In the genomic region with DNA sequence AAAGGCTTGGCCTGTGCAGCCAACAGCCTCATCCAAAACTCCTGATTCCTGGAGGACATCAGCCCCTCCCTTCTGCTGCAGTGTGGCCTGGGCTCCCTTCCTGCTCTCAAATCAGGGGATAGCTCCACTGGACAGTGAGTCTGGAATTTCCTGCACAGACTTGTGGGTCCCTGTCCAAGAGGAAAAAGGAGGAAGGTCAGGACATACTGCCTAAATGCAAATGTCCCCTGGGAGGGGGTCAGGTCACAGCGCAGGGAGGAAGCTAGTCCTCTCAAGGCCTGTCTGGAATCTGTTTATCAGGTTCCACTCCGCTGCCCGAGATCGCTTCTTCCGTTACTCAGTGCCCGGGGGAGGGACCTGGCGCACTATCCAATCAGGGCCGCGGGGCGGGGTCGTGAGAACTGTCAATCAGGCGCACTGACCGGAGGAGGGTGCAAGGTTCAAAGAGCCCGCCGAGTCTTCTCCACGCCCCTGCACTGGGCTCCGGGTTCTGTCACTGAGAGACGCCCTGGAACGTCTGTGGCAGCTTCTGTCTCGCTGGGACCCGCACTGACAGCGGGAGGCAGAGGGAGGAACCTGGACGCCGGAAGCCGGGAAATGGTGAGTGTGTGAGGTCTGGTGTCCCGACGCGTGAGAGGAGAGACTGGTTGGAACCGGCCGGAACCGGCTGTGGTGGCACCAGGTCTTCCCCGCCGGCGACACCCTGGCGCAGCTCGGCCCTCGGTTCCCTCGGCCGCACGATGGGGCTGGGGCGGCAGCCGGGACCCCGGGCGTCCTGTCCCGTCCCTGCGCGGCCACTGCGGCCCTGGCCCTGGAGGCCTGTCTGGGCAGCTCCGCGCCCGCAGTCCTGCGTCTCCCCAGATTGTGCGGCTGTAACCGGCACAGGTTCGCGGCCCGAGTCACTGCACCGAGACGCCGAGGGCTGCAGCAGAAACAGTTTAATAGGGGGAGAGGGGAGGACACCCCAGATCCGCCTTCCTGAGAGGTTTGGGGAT, we compare ENCODE assay signal across 1 cellular context.
A peak's percentile ranks its signal among the peaks of the same experiment; 100 is the strongest.
TF ChIP-seq lines count a peak whose summit lies in the region.

A gene (plus strand): TSS at position 404 of the 995 bp plus-strand sequence. CDS start 194 bp downstream, at position 598.

TF ChIP-seq in K562, 482 proteins besides CTCF, POLR2A, EP300 and RAD21 (continued from another document and continues in another):
- TF ChIP-seq, protein P1, sequence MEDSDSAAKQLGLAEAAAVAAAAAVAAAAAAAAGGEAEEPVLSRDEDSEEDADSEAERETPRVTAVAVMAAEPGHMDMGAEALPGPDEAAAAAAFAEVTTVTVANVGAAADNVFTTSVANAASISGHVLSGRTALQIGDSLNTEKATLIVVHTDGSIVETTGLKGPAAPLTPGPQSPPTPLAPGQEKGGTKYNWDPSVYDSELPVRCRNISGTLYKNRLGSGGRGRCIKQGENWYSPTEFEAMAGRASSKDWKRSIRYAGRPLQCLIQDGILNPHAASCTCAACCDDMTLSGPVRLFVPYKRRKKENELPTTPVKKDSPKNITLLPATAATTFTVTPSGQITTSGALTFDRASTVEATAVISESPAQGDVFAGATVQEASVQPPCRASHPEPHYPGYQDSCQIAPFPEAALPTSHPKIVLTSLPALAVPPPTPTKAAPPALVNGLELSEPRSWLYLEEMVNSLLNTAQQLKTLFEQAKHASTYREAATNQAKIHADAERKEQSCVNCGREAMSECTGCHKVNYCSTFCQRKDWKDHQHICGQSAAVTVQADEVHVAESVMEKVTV (CRISPR knock-in tag; IDR thresholded peaks at IDR 0.05) = no peak
- peak; percentile 50 to 79; a peak in 3 of 4 replicates for TF ChIP-seq MAZ (CRISPR knock-in tag; conservative IDR thresholded peaks at IDR 0.05 in 1 of 2, IDR thresholded peaks at IDR 0.05 in 1 of 2)
- 0 out of 2 replicates have a peak, but pooled peaks have one; percentile 12 for TF ChIP-seq JUN (IDR thresholded peaks at IDR 0.05; ENCODE audit: borderline replicate concordance, low read depth, low read length)
- TF ChIP-seq JUN (CRISPR knock-in tag; IDR thresholded peaks at IDR 0.05; ENCODE audit: borderline replicate concordance) = 0 out of 2 replicates have a peak, but pooled peaks have one; percentile 2
- TF ChIP-seq ZNF75A (CRISPR knock-in tag; IDR thresholded peaks at IDR 0.05) = no peak
- TF ChIP-seq, protein P2, sequence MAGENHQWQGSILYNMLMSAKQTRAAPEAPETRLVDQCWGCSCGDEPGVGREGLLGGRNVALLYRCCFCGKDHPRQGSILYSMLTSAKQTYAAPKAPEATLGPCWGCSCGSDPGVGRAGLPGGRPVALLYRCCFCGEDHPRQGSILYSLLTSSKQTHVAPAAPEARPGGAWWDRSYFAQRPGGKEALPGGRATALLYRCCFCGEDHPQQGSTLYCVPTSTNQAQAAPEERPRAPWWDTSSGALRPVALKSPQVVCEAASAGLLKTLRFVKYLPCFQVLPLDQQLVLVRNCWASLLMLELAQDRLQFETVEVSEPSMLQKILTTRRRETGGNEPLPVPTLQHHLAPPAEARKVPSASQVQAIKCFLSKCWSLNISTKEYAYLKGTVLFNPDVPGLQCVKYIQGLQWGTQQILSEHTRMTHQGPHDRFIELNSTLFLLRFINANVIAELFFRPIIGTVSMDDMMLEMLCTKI (IDR thresholded peaks at IDR 0.05; ENCODE audit: partially characterized antibody) = no peak
- TF ChIP-seq NFYB (IDR thresholded peaks at IDR 0.05; ENCODE audit: extremely low read depth, insufficient read length) = peak; percentile 98
- no peak for TF ChIP-seq PPARD (CRISPR knock-in tag; IDR thresholded peaks at IDR 0.05)
- no peak for TF ChIP-seq ZNF165 (CRISPR knock-in tag; IDR thresholded peaks at IDR 0.05; ENCODE audit: borderline replicate concordance)
- no peak for TF ChIP-seq NR3C1 (CRISPR knock-in tag; IDR thresholded peaks at IDR 0.05)
- TF ChIP-seq ZNF561 (CRISPR knock-in tag; conservative IDR thresholded peaks at IDR 0.05) = no peak
- peak; percentile 74 for TF ChIP-seq NR2C1 (IDR thresholded peaks at IDR 0.05)
- peak; percentile 47 for TF ChIP-seq NR2C1 (tag; IDR thresholded peaks at IDR 0.05)
- no peak for TF ChIP-seq RAD51 (IDR thresholded peaks at IDR 0.05; ENCODE audit: borderline replicate concordance, low read depth)
- no peak for TF ChIP-seq SMAD1 (IDR thresholded peaks at IDR 0.05; ENCODE audit: low read depth, low read length, partially characterized antibody)
- TF ChIP-seq, protein P3, sequence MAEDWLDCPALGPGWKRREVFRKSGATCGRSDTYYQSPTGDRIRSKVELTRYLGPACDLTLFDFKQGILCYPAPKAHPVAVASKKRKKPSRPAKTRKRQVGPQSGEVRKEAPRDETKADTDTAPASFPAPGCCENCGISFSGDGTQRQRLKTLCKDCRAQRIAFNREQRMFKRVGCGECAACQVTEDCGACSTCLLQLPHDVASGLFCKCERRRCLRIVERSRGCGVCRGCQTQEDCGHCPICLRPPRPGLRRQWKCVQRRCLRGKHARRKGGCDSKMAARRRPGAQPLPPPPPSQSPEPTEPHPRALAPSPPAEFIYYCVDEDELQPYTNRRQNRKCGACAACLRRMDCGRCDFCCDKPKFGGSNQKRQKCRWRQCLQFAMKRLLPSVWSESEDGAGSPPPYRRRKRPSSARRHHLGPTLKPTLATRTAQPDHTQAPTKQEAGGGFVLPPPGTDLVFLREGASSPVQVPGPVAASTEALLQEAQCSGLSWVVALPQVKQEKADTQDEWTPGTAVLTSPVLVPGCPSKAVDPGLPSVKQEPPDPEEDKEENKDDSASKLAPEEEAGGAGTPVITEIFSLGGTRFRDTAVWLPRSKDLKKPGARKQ (CRISPR knock-in tag; IDR thresholded peaks at IDR 0.05) = no peak
- peak; percentile 56 for TF ChIP-seq SP2 (IDR thresholded peaks at IDR 0.05; ENCODE audit: extremely low read depth, low read depth, low read length, poor library complexity, severe bottlenecking)
- TF ChIP-seq, protein P4, sequence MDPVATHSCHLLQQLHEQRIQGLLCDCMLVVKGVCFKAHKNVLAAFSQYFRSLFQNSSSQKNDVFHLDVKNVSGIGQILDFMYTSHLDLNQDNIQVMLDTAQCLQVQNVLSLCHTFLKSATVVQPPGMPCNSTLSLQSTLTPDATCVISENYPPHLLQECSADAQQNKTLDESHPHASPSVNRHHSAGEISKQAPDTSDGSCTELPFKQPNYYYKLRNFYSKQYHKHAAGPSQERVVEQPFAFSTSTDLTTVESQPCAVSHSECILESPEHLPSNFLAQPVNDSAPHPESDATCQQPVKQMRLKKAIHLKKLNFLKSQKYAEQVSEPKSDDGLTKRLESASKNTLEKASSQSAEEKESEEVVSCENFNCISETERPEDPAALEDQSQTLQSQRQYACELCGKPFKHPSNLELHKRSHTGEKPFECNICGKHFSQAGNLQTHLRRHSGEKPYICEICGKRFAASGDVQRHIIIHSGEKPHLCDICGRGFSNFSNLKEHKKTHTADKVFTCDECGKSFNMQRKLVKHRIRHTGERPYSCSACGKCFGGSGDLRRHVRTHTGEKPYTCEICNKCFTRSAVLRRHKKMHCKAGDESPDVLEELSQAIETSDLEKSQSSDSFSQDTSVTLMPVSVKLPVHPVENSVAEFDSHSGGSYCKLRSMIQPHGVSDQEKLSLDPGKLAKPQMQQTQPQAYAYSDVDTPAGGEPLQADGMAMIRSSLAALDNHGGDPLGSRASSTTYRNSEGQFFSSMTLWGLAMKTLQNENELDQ (CRISPR knock-in tag; IDR thresholded peaks at IDR 0.05; ENCODE audit: borderline replicate concordance) = no peak
- no peak for TF ChIP-seq ATF1 (CRISPR knock-in tag; IDR thresholded peaks at IDR 0.05)
- peak; percentile 60 for TF ChIP-seq ATF1 (tag; IDR thresholded peaks at IDR 0.05)
- TF ChIP-seq, protein P5, sequence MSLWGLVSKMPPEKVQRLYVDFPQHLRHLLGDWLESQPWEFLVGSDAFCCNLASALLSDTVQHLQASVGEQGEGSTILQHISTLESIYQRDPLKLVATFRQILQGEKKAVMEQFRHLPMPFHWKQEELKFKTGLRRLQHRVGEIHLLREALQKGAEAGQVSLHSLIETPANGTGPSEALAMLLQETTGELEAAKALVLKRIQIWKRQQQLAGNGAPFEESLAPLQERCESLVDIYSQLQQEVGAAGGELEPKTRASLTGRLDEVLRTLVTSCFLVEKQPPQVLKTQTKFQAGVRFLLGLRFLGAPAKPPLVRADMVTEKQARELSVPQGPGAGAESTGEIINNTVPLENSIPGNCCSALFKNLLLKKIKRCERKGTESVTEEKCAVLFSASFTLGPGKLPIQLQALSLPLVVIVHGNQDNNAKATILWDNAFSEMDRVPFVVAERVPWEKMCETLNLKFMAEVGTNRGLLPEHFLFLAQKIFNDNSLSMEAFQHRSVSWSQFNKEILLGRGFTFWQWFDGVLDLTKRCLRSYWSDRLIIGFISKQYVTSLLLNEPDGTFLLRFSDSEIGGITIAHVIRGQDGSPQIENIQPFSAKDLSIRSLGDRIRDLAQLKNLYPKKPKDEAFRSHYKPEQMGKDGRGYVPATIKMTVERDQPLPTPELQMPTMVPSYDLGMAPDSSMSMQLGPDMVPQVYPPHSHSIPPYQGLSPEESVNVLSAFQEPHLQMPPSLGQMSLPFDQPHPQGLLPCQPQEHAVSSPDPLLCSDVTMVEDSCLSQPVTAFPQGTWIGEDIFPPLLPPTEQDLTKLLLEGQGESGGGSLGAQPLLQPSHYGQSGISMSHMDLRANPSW (CRISPR knock-in tag; IDR thresholded peaks at IDR 0.05) = peak; percentile 62
- peak; percentile 63 for TF ChIP-seq FOS (IDR thresholded peaks at IDR 0.05; ENCODE audit: extremely low read depth, insufficient read length)
- no peak for TF ChIP-seq LARP7 (IDR thresholded peaks at IDR 0.05)
- TF ChIP-seq HMG20B (CRISPR knock-in tag; IDR thresholded peaks at IDR 0.05) = no peak
- TF ChIP-seq, protein P6, sequence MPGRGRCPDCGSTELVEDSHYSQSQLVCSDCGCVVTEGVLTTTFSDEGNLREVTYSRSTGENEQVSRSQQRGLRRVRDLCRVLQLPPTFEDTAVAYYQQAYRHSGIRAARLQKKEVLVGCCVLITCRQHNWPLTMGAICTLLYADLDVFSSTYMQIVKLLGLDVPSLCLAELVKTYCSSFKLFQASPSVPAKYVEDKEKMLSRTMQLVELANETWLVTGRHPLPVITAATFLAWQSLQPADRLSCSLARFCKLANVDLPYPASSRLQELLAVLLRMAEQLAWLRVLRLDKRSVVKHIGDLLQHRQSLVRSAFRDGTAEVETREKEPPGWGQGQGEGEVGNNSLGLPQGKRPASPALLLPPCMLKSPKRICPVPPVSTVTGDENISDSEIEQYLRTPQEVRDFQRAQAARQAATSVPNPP (IDR thresholded peaks at IDR 0.05; ENCODE audit: borderline replicate concordance, insufficient read depth, insufficient read length) = no peak
- TF ChIP-seq, protein P7, sequence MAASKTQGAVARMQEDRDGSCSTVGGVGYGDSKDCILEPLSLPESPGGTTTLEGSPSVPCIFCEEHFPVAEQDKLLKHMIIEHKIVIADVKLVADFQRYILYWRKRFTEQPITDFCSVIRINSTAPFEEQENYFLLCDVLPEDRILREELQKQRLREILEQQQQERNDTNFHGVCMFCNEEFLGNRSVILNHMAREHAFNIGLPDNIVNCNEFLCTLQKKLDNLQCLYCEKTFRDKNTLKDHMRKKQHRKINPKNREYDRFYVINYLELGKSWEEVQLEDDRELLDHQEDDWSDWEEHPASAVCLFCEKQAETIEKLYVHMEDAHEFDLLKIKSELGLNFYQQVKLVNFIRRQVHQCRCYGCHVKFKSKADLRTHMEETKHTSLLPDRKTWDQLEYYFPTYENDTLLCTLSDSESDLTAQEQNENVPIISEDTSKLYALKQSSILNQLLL (CRISPR knock-in tag; IDR thresholded peaks at IDR 0.05; ENCODE audit: borderline replicate concordance) = no peak
- no peak for TF ChIP-seq DIDO1 (tag; IDR thresholded peaks at IDR 0.05; ENCODE audit: low read depth)
- no peak for TF ChIP-seq MAFK (IDR thresholded peaks at IDR 0.05; ENCODE audit: low read length)
- TF ChIP-seq ARHGAP35 (IDR thresholded peaks at IDR 0.05; ENCODE audit: partially characterized antibody) = no peak
- no peak for TF ChIP-seq CREBBP (IDR thresholded peaks at IDR 0.05; ENCODE audit: low read depth, low read length)
- 0 out of 2 replicates have a peak, but pooled peaks have one; percentile 52 for TF ChIP-seq ZNF232 (CRISPR knock-in tag; IDR thresholded peaks at IDR 0.05)
- TF ChIP-seq POLR3G (IDR thresholded peaks at IDR 0.05; ENCODE audit: extremely low read depth, insufficient read length, insufficient replicate concordance) = no peak
- TF ChIP-seq, protein P8, sequence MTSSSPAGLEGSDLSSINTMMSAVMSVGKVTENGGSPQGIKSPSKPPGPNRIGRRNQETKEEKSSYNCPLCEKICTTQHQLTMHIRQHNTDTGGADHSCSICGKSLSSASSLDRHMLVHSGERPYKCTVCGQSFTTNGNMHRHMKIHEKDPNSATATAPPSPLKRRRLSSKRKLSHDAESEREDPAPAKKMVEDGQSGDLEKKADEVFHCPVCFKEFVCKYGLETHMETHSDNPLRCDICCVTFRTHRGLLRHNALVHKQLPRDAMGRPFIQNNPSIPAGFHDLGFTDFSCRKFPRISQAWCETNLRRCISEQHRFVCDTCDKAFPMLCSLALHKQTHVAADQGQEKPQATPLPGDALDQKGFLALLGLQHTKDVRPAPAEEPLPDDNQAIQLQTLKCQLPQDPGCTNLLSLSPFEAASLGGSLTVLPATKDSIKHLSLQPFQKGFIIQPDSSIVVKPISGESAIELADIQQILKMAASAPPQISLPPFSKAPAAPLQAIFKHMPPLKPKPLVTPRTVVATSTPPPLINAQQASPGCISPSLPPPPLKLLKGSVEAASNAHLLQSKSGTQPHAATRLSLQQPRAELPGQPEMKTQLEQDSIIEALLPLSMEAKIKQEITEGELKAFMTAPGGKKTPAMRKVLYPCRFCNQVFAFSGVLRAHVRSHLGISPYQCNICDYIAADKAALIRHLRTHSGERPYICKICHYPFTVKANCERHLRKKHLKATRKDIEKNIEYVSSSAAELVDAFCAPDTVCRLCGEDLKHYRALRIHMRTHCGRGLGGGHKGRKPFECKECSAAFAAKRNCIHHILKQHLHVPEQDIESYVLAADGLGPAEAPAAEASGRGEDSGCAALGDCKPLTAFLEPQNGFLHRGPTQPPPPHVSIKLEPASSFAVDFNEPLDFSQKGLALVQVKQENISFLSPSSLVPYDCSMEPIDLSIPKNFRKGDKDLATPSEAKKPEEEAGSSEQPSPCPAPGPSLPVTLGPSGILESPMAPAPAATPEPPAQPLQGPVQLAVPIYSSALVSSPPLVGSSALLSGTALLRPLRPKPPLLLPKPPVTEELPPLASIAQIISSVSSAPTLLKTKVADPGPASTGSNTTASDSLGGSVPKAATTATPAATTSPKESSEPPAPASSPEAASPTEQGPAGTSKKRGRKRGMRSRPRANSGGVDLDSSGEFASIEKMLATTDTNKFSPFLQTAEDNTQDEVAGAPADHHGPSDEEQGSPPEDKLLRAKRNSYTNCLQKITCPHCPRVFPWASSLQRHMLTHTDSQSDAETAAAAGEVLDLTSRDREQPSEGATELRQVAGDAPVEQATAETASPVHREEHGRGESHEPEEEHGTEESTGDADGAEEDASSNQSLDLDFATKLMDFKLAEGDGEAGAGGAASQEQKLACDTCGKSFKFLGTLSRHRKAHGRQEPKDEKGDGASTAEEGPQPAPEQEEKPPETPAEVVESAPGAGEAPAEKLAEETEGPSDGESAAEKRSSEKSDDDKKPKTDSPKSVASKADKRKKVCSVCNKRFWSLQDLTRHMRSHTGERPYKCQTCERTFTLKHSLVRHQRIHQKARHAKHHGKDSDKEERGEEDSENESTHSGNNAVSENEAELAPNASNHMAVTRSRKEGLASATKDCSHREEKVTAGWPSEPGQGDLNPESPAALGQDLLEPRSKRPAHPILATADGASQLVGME (CRISPR knock-in tag; IDR thresholded peaks at IDR 0.05) = no peak
- TF ChIP-seq PHF21A (IDR thresholded peaks at IDR 0.05; ENCODE audit: borderline replicate concordance, low read depth) = no peak
- TF ChIP-seq ZNF778 (CRISPR knock-in tag; IDR thresholded peaks at IDR 0.05) = no peak
- 0 out of 3 replicates have a peak, but pooled peaks of 1 of the 2 experiments have one; percentile 13 for TF ChIP-seq CBX3 (IDR thresholded peaks at IDR 0.05; ENCODE audit: borderline replicate concordance in 1 of 2, low read length in 2 of 2)
